In the genomic region with DNA sequence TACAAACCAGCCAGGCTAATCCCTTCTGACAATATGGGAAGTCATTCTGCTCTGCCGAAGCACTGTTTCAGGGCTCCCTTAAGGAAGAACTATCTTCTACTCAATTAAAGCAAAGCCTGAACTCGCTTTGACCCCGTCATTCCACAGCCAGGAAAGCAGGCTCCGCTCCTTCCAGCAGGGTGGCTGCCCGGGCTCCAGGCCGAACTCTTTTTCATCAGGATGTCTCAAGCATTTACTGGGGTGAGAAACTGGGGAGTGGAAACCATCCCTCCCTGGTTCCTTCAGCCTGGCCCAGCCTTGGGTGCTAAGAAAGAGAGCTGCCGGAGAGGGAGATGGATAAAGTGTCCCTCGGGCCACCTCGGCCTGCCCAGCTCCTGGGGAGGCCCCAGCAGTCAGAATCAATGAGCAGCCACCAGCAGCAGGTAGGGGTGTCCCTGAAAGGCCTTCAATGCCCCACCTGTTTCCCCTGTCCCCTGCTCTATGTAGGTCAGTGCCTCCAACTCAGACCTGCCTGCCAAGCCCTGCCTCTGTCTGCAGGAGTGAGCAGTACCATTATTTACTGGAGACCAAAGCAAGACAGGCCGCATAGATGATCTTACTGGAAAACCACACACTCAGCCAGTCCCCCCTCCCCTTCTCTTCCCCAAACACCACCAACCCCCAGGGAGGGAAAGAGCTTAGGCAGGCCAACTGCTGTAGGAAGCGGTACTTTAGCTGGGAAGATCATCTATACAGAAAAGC, we compare ENCODE assay signal across 12 cellular contexts.
A peak's percentile ranks its signal among the peaks of the same experiment; 100 is the strongest.
DNase-seq lines count a peak whose midpoint lies in the region; ATAC-seq and TF ChIP-seq lines count a peak whose summit lies in the region.
"Had no signal": no experiment of that assay in that cellular context is flagged by ENCODE, and none has a peak within 500 bp of the region (broad histone marks: within the 10 kb centered on the region; RNA-seq: fewer than 3 reads in every experiment).

No MANE protein-coding gene starts in this region.

- ATAC-seq in HG02759 (IDR thresholded peaks at IDR 0.05; ENCODE audit: unreplicated experiment): no peak
- no peak for ATAC-seq in CD4-positive, alpha-beta T cell (ENCODE audit: poor library complexity)

- no peaks in the 10 kb centered on the region for H3K4me1 ChIP-seq in cardiac muscle cell (ENCODE audit: low read depth)
- H3K4me1 ChIP-seq in sigmoid colon: peaks cover 0 to 85% (median 81%) of the 10 kb centered on the region in 4 donors

- H3K27ac Mint-ChIP-seq in CD4-positive, alpha-beta T cell: no peak overlapping the region
- H3K27ac Mint-ChIP-seq: activated naive CD8-positive, alpha-beta T cell treated with anti-CD3 and anti-CD28 coated beads, Interleukin-2, amount 10 ng/mL, durations not matched to agents 7 days and 5 days; T-helper 2 cell treated with Interferon-gamma antibody and Interleukin-4, amounts not matched to agents 5 μg/mL and 100 μg/mL, for 36 hours had no signal

- intact Hi-C loops in sigmoid colon (cut with DNase I): loop anchor here (2.0 to 5.0 kb wide), 4 partner anchors 14 to 171 kb away; no protein-coding TSS in a partner anchor
- intact Hi-C loops in CD4-positive, alpha-beta T cell (cut with DNase I, micrococcal nuclease): no loop called here

- no peaks in the 10 kb centered on the region for H3K36me3 Mint-ChIP-seq in CD4-positive, alpha-beta T cell (ENCODE audit: low read depth)

- CTCF ChIA-PET in CD4-positive, alpha-beta T cell (lab: Charles Lee): no interaction called here

- TF ChIP-seq CTCF in cardiac muscle cell (IDR thresholded peaks at IDR 0.05; ENCODE audit: low read depth, low read length): peak; percentile 7
- TF ChIP-seq CTCF in sigmoid colon (IDR thresholded peaks at IDR 0.05): no peak
- TF ChIP-seq CTCF in CD4-positive, alpha-beta T cell (IDR thresholded peaks at IDR 0.05): no peak

- H3K4me3 Mint-ChIP-seq in CD4-positive, alpha-beta T cell: no peak overlapping the region
- H3K4me3 Mint-ChIP-seq: activated naive CD8-positive, alpha-beta T cell treated with anti-CD3 and anti-CD28 coated beads, Interleukin-2, amount 10 ng/mL, durations not matched to agents 7 days and 5 days; T-helper 2 cell treated with Interferon-gamma antibody and Interleukin-4, amounts not matched to agents 5 μg/mL and 100 μg/mL, for 36 hours had no signal

- H3K27me3 Mint-ChIP-seq in CD4-positive, alpha-beta T cell: no peaks in the 10 kb centered on the region

- TF ChIP-seq EP300 in sigmoid colon (IDR thresholded peaks at IDR 0.05): no peak

- peaks cover 1% of the 10 kb centered on the region for H3K4me1 Mint-ChIP-seq in CD4-positive, alpha-beta T cell (ENCODE audit: low read depth)

- peaks cover 3% of the 10 kb centered on the region for H3K27me3 ChIP-seq in cardiac muscle cell
- H3K27me3 ChIP-seq in sigmoid colon: no peaks in the 10 kb centered on the region
- no peaks in the 10 kb centered on the region for H3K27me3 ChIP-seq in CD4-positive, alpha-beta T cell (ENCODE audit: control insufficient read depth, insufficient read depth, low read length)

- H3K9me3 Mint-ChIP-seq in CD4-positive, alpha-beta T cell: no peaks in the 10 kb centered on the region
- H3K9me3 Mint-ChIP-seq: T-helper 2 cell treated with Interferon-gamma antibody and Interleukin-4, amounts not matched to agents 5 μg/mL and 100 μg/mL, for 36 hours had no signal

- H3K9me3 ChIP-seq in cardiac muscle cell (ENCODE audit: low read depth): no peaks in the 10 kb centered on the region
- H3K9me3 ChIP-seq in sigmoid colon: no peaks in the 10 kb centered on the region
- H3K9me3 ChIP-seq in CD4-positive, alpha-beta T cell (ENCODE audit: control insufficient read depth, low read length): no peaks in the 10 kb centered on the region

- H3K4me3 ChIP-seq in cardiac muscle cell: no peak overlapping the region
- H3K4me3 ChIP-seq in sigmoid colon: no peak overlapping the region

- no peak overlapping the region for H3K27ac ChIP-seq in cardiac muscle cell
- H3K27ac ChIP-seq in sigmoid colon: peak overlapping the region; percentile 62 to 91 (median 86)
- H3K27ac ChIP-seq in CD4-positive, alpha-beta T cell (ENCODE audit: low read depth, low read length): no peak overlapping the region

- POLR2A ChIA-PET in CD4-positive, alpha-beta T cell (lab: Charles Lee): no interaction called here

- DNase-seq in ELF-1 (ENCODE audit: low read depth, low spot score) (peak; percentile 64), NCI-H82 (lab: John Stamatoyannopoulos, UW) (peak; percentile 87), cardiac muscle cell (ENCODE audit: low read depth in 1 of 2, low spot score in 1 of 2) (peak in 1 of 2 donors; percentile 79), sigmoid colon (peak; percentile 93), cerebellar cortex (ENCODE audit: low spot score) (no peak), OCI-M1 (lab: John Stamatoyannopoulos, UW) (no peak)
- DNase-seq in CD4-positive, alpha-beta T cell: no peak
- DNase-seq: activated naive CD8-positive, alpha-beta T cell treated with anti-CD3 and anti-CD28 coated beads, Interleukin-2, amount 10 ng/mL, durations not matched to agents 7 days and 5 days; KBM-7; stimulated activated CD4-positive, alpha-beta T cell treated with anti-CD3 and anti-CD28 coated beads, Interleukin-4, amount 100 ng/mL, for 1 hour had no signal

- H3K36me3 ChIP-seq in cardiac muscle cell (no peaks in the 10 kb centered on the region), sigmoid colon (no peaks in the 10 kb centered on the region)

- no peak for TF ChIP-seq POLR2A in sigmoid colon (IDR thresholded peaks at IDR 0.05)

- 75 to 80% methylated on average over 11 of the region's 11 CpGs for WGBS in sigmoid colon, 2 donors

Comparison
In these comparisons a context has a peak if more than half of its experiments do, and no peak if none do; other contexts are left out.
1. DNase-seq: peak in ELF-1 (single experiment), NCI-H82 (single experiment) and sigmoid colon (single experiment); none in CD4-positive, alpha-beta T cell (0 of 10), cerebellar cortex (single experiment) and OCI-M1 (single experiment).
2. H3K27ac ChIP-seq: peak in sigmoid colon (4 of 4); none in cardiac muscle cell (single experiment) and CD4-positive, alpha-beta T cell (single experiment).